ENCODE assay signal across 19 cellular contexts in the genomic region with DNA sequence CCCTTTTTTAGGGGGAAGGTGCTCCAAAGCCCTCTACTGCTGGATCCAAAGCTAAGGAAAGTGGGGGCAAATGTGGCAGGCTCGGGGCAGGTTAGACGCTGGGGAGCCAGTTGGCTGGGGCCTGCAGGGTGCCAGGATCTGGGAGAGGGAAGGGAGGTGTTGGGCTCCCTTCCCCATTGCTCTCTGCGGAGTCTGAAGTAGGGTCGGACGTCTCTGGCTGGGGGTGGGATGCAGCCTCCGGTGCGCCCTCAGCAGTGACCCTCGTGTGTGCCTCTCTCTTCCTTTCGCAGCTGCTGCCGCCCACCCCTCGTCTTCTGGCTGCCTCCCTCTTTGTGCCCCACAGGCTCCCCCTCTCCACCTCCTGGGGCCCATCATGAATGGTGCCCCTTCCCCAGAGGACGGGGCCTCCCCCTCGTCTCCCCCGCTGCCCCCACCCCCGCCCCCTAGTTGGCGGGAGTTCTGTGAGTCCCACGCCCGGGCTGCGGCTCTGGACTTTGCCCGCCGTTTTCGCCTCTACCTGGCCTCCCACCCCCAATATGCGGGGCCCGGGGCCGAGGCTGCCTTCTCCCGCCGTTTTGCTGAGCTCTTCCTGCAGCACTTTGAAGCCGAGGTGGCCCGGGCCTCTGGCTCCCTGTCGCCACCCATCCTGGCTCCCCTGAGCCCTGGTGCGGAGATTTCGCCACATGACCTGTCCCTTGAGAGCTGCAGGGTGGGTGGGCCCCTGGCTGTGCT. TPM values are rescaled to one million over a fixed set of nuclear protein-coding genes. Genes with fewer than 3 reads are reported as not detected.
DNase-seq lines count a peak whose midpoint lies in the region; FAIRE-seq lines count a peak whose summit lies in the region.
"Had no signal": no experiment of that assay in that cellular context is flagged by ENCODE, and none has a peak within 500 bp of the region (broad histone marks: within the 10 kb centered on the region; RNA-seq: fewer than 3 reads in every experiment).

No MANE protein-coding gene starts in this region.

- H3K27ac ChIP-seq in duodenal mucosa (ENCODE audit: low read depth, low read length) (no peak overlapping the region), small intestine (ENCODE audit: low read depth in 1 of 2, low read length in 1 of 2) (no peak overlapping the region)
- H3K27ac ChIP-seq: A549, upper lobe of left lung had no signal

- peak overlapping the region in 1 of 2 donors; percentile 22 for H3K9ac ChIP-seq in duodenal mucosa (ENCODE audit: low read depth in 1 of 2, low read length in 2 of 2)

- no peak for FAIRE-seq in small intestine (lab: Jason Lieb, UNC)
- FAIRE-seq: A549 had no signal

- no peaks in the 10 kb centered on the region for H3K27me3 ChIP-seq in duodenal mucosa (ENCODE audit: control insufficient read depth in 1 of 2, insufficient read depth in 2 of 2, low read length in 2 of 2)
- no peaks in the 10 kb centered on the region for H3K27me3 ChIP-seq in small intestine (ENCODE audit: control insufficient read depth in 2 of 2, insufficient read depth in 2 of 2, low read length in 2 of 2)
- H3K27me3 ChIP-seq: upper lobe of left lung had no signal

- H3K9me3 ChIP-seq in duodenal mucosa (ENCODE audit: control insufficient read depth in 1 of 2, low read length in 2 of 2) (no peaks in the 10 kb centered on the region), small intestine (ENCODE audit: control insufficient read depth, low read depth) (no peaks in the 10 kb centered on the region)
- H3K9me3 ChIP-seq: A549, Caco-2, psoas muscle, upper lobe of left lung had no signal

- peaks cover 66% of the 10 kb centered on the region for H3K36me3 Mint-ChIP-seq in activated T-cell treated with anti-CD3 and anti-CD28 coated beads, Interleukin-2, amount 50 U/mL, for 24 hours (ENCODE audit: low read depth)

- peaks cover 30% of the 10 kb centered on the region for H3K4me1 Mint-ChIP-seq in activated T-cell treated with anti-CD3 and anti-CD28 coated beads, Interleukin-2, amount 50 U/mL, for 24 hours (ENCODE audit: low read depth)

- H3K27ac Mint-ChIP-seq in activated T-cell treated with anti-CD3 and anti-CD28 coated beads, Interleukin-2, amount 50 U/mL, for 24 hours, result peak overlapping the region; percentile 99

- H3K4me1 ChIP-seq in duodenal mucosa (ENCODE audit: control insufficient read depth in 1 of 2, insufficient read depth in 2 of 2, low read length in 2 of 2) (peaks cover 15 to 18% of the 10 kb centered on the region in 2 donors), small intestine (ENCODE audit: control insufficient read depth in 2 of 2, insufficient read depth in 1 of 2, low read depth in 1 of 2, low read length in 1 of 2) (peaks cover 0 to 5% of the 10 kb centered on the region in 2 donors)

- no peak for DNase-seq in activated T-cell treated with anti-CD3 and anti-CD28 coated beads, Interleukin-2, amount 50 U/mL, for 24 hours
- DNase-seq in activated T-cell treated with anti-CD3 and anti-CD28 coated beads, Interleukin-2, amount 50 U/mL, for 1 hour, result no peak
- peak; percentile 21 for DNase-seq in small intestine
- DNase-seq in amygdala (lab: John Stamatoyannopoulos, UW), result no peak
- no peak for DNase-seq in NCI-H2196 treated with DMSO at 0.1 percent for 48 hours (lab: John Stamatoyannopoulos, UW; ENCODE audit: unreplicated experiment)
- DNase-seq: activated CD4-positive, CD25-positive, alpha-beta regulatory T cell treated with anti-CD3 and anti-CD28 coated beads, Interleukin-2, amount 50 U/mL, for 72 hours; activated T-cell treated with anti-CD3 and anti-CD28 coated beads, Interleukin-2, amount 50 U/mL, for 4 hours; Caco-2; effector CD4-positive, alpha-beta T cell; foreskin fibroblast; immature natural killer cell; NCI-H1436; NCI-H510A treated with DMSO at 0.1 percent for 48 hours; PC-3; psoas muscle; stimulated activated CD8-positive, alpha-beta memory T cell treated with anti-CD3 and anti-CD28 coated beads, Interleukin-4, amount 100 ng/mL, for 48 hours had no signal

- 11 to 56% (median 44%) methylated on average over 29 to 32 of the region's 32 CpGs for WGBS in small intestine, 3 donors

- no peaks in the 10 kb centered on the region for H3K9me3 Mint-ChIP-seq in activated T-cell treated with anti-CD3 and anti-CD28 coated beads, Interleukin-2, amount 50 U/mL, for 24 hours
- H3K9me3 Mint-ChIP-seq: activated T-cell treated with anti-CD3 and anti-CD28 coated beads, Interleukin-2, amount 50 U/mL, for 4 hours had no signal

- H3K27me3 Mint-ChIP-seq in activated T-cell treated with anti-CD3 and anti-CD28 coated beads, Interleukin-2, amount 50 U/mL, for 24 hours, result no peaks in the 10 kb centered on the region

- H3K4me3 ChIP-seq in duodenal mucosa (ENCODE audit: low read depth in 1 of 2, low read length in 2 of 2), result peak overlapping the region; percentile 43 to 91
- H3K4me3 ChIP-seq in small intestine (ENCODE audit: low read depth in 1 of 2, low read length in 2 of 2), result peak overlapping the region in 1 of 2 donors; percentile 86
- H3K4me3 ChIP-seq: A549 had no signal

- peaks cover 26 to 38% of the 10 kb centered on the region in 2 donors for H3K36me3 ChIP-seq in duodenal mucosa (ENCODE audit: control insufficient read depth in 1 of 2, insufficient read depth in 2 of 2, low read length in 2 of 2)
- H3K36me3 ChIP-seq in small intestine (ENCODE audit: control insufficient read depth in 2 of 2, insufficient read depth in 2 of 2, low read length in 2 of 2), result peaks cover 17 to 18% of the 10 kb centered on the region in 2 donors

- no peak overlapping the region for H3K4me3 Mint-ChIP-seq in activated T-cell treated with anti-CD3 and anti-CD28 coated beads, Interleukin-2, amount 50 U/mL, for 24 hours

RNA-seq across cellular contexts. Expression of a gene that starts 2.2 kb away (rescaled TPM):
- polyA plus RNA-seq in small intestine, result 10 to 100 TPM; 26.2 to 50.1 (median 34.9) TPM

RNA-seq across cellular contexts. Expression of a gene that starts 12.4 kb away (rescaled TPM):
- 1 to 10 TPM in 2 of 3 donors, under 1 TPM in 1; 0.90 to 3.8 (median 2.2) TPM for polyA plus RNA-seq in small intestine

RNA-seq across cellular contexts. Expression of a gene that starts 19.7 kb away (rescaled TPM):
- 100 to 1,000 TPM; 196 to 293 (median 229) TPM for polyA plus RNA-seq in small intestine

RNA-seq across cellular contexts. Expression of a gene that starts 43.1 kb away (rescaled TPM):
- 10 to 100 TPM; 51.9 to 72.5 (median 57.7) TPM for polyA plus RNA-seq in small intestine

RNA-seq across cellular contexts. Expression of a gene that starts 59.1 kb away (rescaled TPM):
- 10 to 100 TPM; 26.5 to 55.7 (median 30.0) TPM for polyA plus RNA-seq in small intestine
